ENCODE assay signal across 8 cellular contexts in the genomic region with DNA sequence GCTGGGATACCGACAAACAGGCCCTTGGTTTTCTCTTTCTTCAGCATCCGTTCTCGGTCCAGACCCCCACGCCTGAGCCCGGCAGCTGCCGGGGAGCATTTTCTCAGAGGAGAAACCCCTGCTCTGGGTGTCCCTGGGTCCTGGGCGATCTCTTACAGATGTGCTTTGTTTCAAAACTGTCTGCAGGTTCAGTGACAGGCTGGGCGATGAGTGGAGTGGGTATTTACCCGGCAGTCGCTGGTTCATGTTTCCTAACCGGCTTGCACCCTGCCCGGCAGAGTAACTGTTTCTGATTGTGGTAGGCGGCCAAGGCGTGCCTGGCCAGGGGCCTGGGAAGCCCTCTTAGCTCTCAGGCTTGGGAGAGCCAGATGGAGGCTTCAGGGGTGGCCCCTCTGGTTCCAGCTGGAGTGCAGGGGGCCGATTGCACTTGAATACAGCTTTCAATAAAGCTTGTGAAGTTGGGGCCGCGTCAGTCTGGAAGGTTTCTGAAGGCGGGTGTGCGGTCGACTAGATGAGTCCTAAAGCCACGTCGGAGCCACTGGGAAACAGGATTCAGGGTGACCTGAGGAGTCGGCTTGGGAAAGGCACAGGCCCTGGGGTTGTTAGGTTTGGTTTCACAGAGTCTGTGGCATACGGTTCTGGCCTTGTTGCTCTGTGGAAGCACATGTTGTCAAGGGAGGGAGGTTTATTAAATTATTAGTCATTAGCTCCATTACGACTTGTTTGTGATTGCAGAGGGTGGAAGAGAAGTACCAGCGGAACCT. TPM values are rescaled to one million over a fixed set of nuclear protein-coding genes. Genes with fewer than 3 reads are reported as not detected.
DNase-seq lines count a peak whose midpoint lies in the region; ATAC-seq, FAIRE-seq and TF ChIP-seq lines count a peak whose summit lies in the region.

No MANE protein-coding gene starts in this region.

- DNase-seq in DMS 273 (lab: John Stamatoyannopoulos, UW; ENCODE audit: unreplicated experiment), result peak; percentile 94
- no peak for DNase-seq in SJCRH30
- peak; percentile 57 for DNase-seq in fibroblast of mammary gland (ENCODE audit: low read depth)
- no peak for DNase-seq in NCI-H2081 (lab: John Stamatoyannopoulos, UW)
- no peak for DNase-seq in urothelium cell line (ENCODE audit: low spot score)

- ATAC-seq in HG03378 (IDR thresholded peaks at IDR 0.05; ENCODE audit: unreplicated experiment) (no peak), GM19463 (IDR thresholded peaks at IDR 0.05; ENCODE audit: unreplicated experiment) (no peak)

- H3K4me2 ChIP-seq in parathyroid adenoma (ENCODE audit: low read length), result peak overlapping the region; percentile 74

- H3K4me1 ChIP-seq in SJCRH30 (peaks cover 21% of the 10 kb centered on the region), parathyroid adenoma (peaks cover 15% of the 10 kb centered on the region)

- H3K4me3 ChIP-seq in SJCRH30, result peak overlapping the region; percentile 84
- peak overlapping the region; percentile 52 for H3K4me3 ChIP-seq in fibroblast of mammary gland (ENCODE audit: control insufficient read depth, low read depth, low read length)
- H3K4me3 ChIP-seq in parathyroid adenoma (ENCODE audit: low read depth, low read length), result peak overlapping the region; percentile 45

- H3K27ac ChIP-seq in SJCRH30 (no peak overlapping the region), parathyroid adenoma (peak overlapping the region; percentile 78)

- H2AFZ ChIP-seq in parathyroid adenoma, result no peak overlapping the region

- H3K9ac ChIP-seq in parathyroid adenoma, result no peak overlapping the region

- FAIRE-seq in urothelium cell line (lab: Jason Lieb, UNC), result no peak

- H3K27me3 ChIP-seq in SJCRH30, result no peaks in the 10 kb centered on the region
- H3K27me3 ChIP-seq in parathyroid adenoma (ENCODE audit: control insufficient read depth, insufficient read depth, low read length), result no peaks in the 10 kb centered on the region

- peaks cover 17% of the 10 kb centered on the region for H3K79me2 ChIP-seq in parathyroid adenoma

- TF ChIP-seq CTCF in fibroblast of mammary gland (conservative IDR thresholded peaks at IDR 0.05; ENCODE audit: control insufficient read depth, insufficient read depth, low read depth, low read length) (no peak), parathyroid adenoma (IDR thresholded peaks at IDR 0.05) (no peak)

- H3K9me3 ChIP-seq in SJCRH30 (replicated peaks) (no peaks in the 10 kb centered on the region), parathyroid adenoma (ENCODE audit: control insufficient read depth, low read length) (no peaks in the 10 kb centered on the region)

- no peaks in the 10 kb centered on the region for H3K36me3 ChIP-seq in SJCRH30
- no peaks in the 10 kb centered on the region for H3K36me3 ChIP-seq in parathyroid adenoma (ENCODE audit: control insufficient read depth, insufficient read depth, low read length)

RNA-seq across cellular contexts. Expression of a gene that starts 1.4 kb away (rescaled TPM):
- 22.1 and 26.0 TPM in 2 replicates for total RNA-seq in SJCRH30 (2014; rRNA removed; shearing (Covaris generic))

RNA-seq across cellular contexts. Expression of a gene that starts 44.7 kb away (rescaled TPM):
- 23.5 and 27.6 TPM in 2 replicates for total RNA-seq in SJCRH30 (2014; rRNA removed; shearing (Covaris generic))

Comparison
In these comparisons a context has a peak if more than half of its experiments do, and no peak if none do; other contexts are left out.
1. DNase-seq: peak in DMS 273 (single experiment) and fibroblast of mammary gland (single experiment); none in SJCRH30 (0 of 2), NCI-H2081 (0 of 2) and urothelium cell line (single experiment).
2. Peak in every context shown above with its lines, with median percentiles within 50 percentile points of each other: H3K4me3 ChIP-seq.